ENCODE assay signal across 9 cellular contexts in the genomic region with DNA sequence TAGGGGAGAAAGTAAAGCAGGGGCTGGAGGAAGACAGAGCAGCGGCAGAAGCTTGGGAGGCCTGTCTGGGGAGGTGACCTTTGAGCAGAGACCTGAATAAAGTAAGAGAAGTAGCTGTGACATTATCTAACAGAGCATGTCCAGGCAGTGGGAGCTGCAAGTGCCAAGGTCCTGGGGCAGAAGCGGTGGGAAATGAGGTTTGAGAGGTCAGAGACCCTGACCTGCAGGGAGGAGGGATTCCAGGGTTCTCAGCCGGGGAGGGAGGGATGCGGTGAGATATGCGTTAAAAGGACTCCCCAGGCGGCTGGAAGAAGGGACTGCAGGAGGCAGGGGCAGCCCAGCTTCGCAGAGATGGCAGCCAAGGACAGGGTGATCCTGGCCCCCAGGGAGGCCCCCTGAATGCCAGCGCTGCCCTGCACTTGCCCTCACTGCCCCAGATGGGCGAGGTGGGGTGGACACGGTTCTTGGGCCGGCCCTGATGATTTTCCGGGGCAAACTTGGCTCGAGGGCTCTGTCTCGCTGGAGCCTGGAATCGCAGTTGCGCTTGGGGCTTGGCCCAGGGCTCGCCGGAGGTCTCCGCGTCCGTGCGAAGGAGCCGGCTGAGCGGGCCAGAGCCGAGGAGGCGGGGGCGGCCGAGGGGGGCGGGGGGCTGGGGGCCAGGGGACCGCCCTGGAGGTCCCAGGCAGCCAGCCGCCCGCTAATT. TPM values are rescaled to one million over a fixed set of nuclear protein-coding genes. Genes with fewer than 3 reads are reported as not detected.
DNase-seq lines count a peak whose midpoint lies in the region; ATAC-seq and TF ChIP-seq lines count a peak whose summit lies in the region.
"Had no signal": no experiment of that assay in that cellular context is flagged by ENCODE, and none has a peak within 500 bp of the region (broad histone marks: within the 10 kb centered on the region; RNA-seq: fewer than 3 reads in every experiment).

No MANE protein-coding gene starts in this region.

- TF ChIP-seq CTCF in AG10803 (conservative IDR thresholded peaks at IDR 0.05; ENCODE audit: low read length) (peak; percentile 49), HCT116 (IDR thresholded peaks at IDR 0.05 in 2 of 3, conservative IDR thresholded peaks at IDR 0.05 in 1 of 3; ENCODE audit: borderline replicate concordance in 1 of 3, insufficient read depth in 1 of 3, low read depth in 2 of 3, low read length in 2 of 3) (no peak)

- H3K27ac Mint-ChIP-seq in activated naive CD8-positive, alpha-beta T cell treated with anti-CD3 and anti-CD28 coated beads, Interleukin-2, amount 50 U/mL, for 24 hours: no peak overlapping the region

- peaks cover 4% of the 10 kb centered on the region for H3K4me1 Mint-ChIP-seq in activated naive CD8-positive, alpha-beta T cell treated with anti-CD3 and anti-CD28 coated beads, Interleukin-2, amount 50 U/mL, for 24 hours

- no peaks in the 10 kb centered on the region for H3K9me2 ChIP-seq in HCT116 (ENCODE audit: insufficient read depth)

- in situ Hi-C loops in G401 (cut with HindIII; ENCODE audit: low sequenced_read_pairs): no loop called here

- POLR2A ChIA-PET in HCT116 (lab: Charles Lee): no interaction called here

- H3K4me3 Mint-ChIP-seq in activated naive CD8-positive, alpha-beta T cell treated with anti-CD3 and anti-CD28 coated beads, Interleukin-2, amount 50 U/mL, for 24 hours: no peak overlapping the region

- H3K4me1 ChIP-seq in HCT116 (ENCODE audit: control insufficient read depth in 1 of 2, insufficient read depth in 2 of 2, low read length in 2 of 2): peaks cover 15 to 17% of the 10 kb centered on the region in 2 experiments

- no peak for TF ChIP-seq POLR2A in HCT116 (IDR thresholded peaks at IDR 0.05; ENCODE audit: borderline replicate concordance, extremely low read depth, insufficient read depth, insufficient read length)

- no peaks in the 10 kb centered on the region for H3K9me3 ChIP-seq in HCT116 (ENCODE audit: control insufficient read depth in 1 of 2, insufficient read depth in 1 of 2, low read depth in 1 of 2, low read length in 2 of 2)

- H3K9me3 Mint-ChIP-seq in activated naive CD8-positive, alpha-beta T cell treated with anti-CD3 and anti-CD28 coated beads, Interleukin-2, amount 50 U/mL, for 24 hours: no peaks in the 10 kb centered on the region

- peak overlapping the region; percentile 17; the same call in 1 of the 2 replicates for H3K27ac ChIP-seq in HCT116 (ENCODE audit: low read depth, low read length)

- no TSS peak for BruUV-seq in HCT116 (replicated peaks; lab: Mats Ljungman, UMichigan)

- no peaks in the 10 kb centered on the region for H3K36me3 Mint-ChIP-seq in activated naive CD8-positive, alpha-beta T cell treated with anti-CD3 and anti-CD28 coated beads, Interleukin-2, amount 50 U/mL, for 24 hours (ENCODE audit: low read depth)

- no peak for TF ChIP-seq RAD21 in HCT116 (IDR thresholded peaks at IDR 0.05; ENCODE audit: low read depth)

- H3K9ac ChIP-seq in HCT116 (ENCODE audit: low read length): no peak overlapping the region

- DNase-seq in AG10803 (ENCODE audit: low read depth) (peak; percentile 21), HCT116 (ENCODE audit: low read depth, low spot score) (no peak), islet precursor cell (peak; percentile 63), ureter (ENCODE audit: low spot score) (no peak), G401 (ENCODE audit: low spot score) (no peak), mucosa of gallbladder (ENCODE audit: low spot score) (no peak)
- DNase-seq in activated naive CD8-positive, alpha-beta T cell treated with anti-CD3 and anti-CD28 coated beads, Interleukin-2, amount 50 U/mL, for 24 hours: no peak

- H3K4me2 ChIP-seq in HCT116 (ENCODE audit: low read length): no peak overlapping the region

- ATAC-seq in HCT116: no peak
- ATAC-seq in activated naive CD8-positive, alpha-beta T cell treated with anti-CD3 and anti-CD28 coated beads, Interleukin-2, amount 50 U/mL, for 24 hours: peak; percentile 51
- ATAC-seq in GM21528 (IDR thresholded peaks at IDR 0.05; ENCODE audit: low FRiP score, unreplicated experiment): no peak

- peaks cover 4% of the 10 kb centered on the region; the same call in 1 of the 2 replicates for H3K27me3 ChIP-seq in HCT116 (ENCODE audit: insufficient read depth, low read length)

- peaks cover 58% of the 10 kb centered on the region for H3K27me3 Mint-ChIP-seq in activated naive CD8-positive, alpha-beta T cell treated with anti-CD3 and anti-CD28 coated beads, Interleukin-2, amount 50 U/mL, for 24 hours

- intact Hi-C loops in HCT116 (cut with micrococcal nuclease): no loop called here

- H3K36me3 ChIP-seq in HCT116 (ENCODE audit: control insufficient read depth in 1 of 2, insufficient read depth in 2 of 2, low read length in 2 of 2): no peaks in the 10 kb centered on the region

- no peaks in the 10 kb centered on the region for H3K79me2 ChIP-seq in HCT116 (ENCODE audit: insufficient read depth, low read length)

- no peak overlapping the region for H2AFZ ChIP-seq in HCT116 (ENCODE audit: low read depth, low read length, poor library complexity, severe bottlenecking)

- RAD21 ChIA-PET in HCT116 (lab: Charles Lee; ENCODE audit: low non-redundant PET in 1 of 2, low total read pairs in 2 of 2, uncharacterized antibody in 2 of 2, unreplicated experiment in 2 of 2): no interaction called here

- CTCF ChIA-PET in HCT116 (lab: Charles Lee): interaction anchor here (1.4 kb wide), 1 partner anchor 9 kb away, joined by 4 read pairs; no protein-coding TSS in a partner anchor

- no peaks in the 10 kb centered on the region for H4K20me1 ChIP-seq in HCT116 (ENCODE audit: insufficient read depth)

- H3K4me3 ChIP-seq in AG10803 (ENCODE audit: low read length): no peak overlapping the region
- H3K4me3 ChIP-seq in HCT116 (replicated peaks in 1 of 2; ENCODE audit: low read depth in 1 of 2, low read length in 2 of 2): no peak overlapping the region

TF ChIP-seq in HCT116, 20 proteins besides CTCF, POLR2A, EP300 and RAD21 (continues in another document):
- no peak for TF ChIP-seq ZNF274 (IDR thresholded peaks at IDR 0.05; ENCODE audit: low read depth, low read length)
- TF ChIP-seq, protein P1, sequence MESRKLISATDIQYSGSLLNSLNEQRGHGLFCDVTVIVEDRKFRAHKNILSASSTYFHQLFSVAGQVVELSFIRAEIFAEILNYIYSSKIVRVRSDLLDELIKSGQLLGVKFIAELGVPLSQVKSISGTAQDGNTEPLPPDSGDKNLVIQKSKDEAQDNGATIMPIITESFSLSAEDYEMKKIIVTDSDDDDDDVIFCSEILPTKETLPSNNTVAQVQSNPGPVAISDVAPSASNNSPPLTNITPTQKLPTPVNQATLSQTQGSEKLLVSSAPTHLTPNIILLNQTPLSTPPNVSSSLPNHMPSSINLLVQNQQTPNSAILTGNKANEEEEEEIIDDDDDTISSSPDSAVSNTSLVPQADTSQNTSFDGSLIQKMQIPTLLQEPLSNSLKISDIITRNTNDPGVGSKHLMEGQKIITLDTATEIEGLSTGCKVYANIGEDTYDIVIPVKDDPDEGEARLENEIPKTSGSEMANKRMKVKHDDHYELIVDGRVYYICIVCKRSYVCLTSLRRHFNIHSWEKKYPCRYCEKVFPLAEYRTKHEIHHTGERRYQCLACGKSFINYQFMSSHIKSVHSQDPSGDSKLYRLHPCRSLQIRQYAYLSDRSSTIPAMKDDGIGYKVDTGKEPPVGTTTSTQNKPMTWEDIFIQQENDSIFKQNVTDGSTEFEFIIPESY (IDR thresholded peaks at IDR 0.05; ENCODE audit: extremely low read depth, insufficient replicate concordance, low read length): no peak
- no peak for TF ChIP-seq JUND (IDR thresholded peaks at IDR 0.05)
- TF ChIP-seq, protein P2, sequence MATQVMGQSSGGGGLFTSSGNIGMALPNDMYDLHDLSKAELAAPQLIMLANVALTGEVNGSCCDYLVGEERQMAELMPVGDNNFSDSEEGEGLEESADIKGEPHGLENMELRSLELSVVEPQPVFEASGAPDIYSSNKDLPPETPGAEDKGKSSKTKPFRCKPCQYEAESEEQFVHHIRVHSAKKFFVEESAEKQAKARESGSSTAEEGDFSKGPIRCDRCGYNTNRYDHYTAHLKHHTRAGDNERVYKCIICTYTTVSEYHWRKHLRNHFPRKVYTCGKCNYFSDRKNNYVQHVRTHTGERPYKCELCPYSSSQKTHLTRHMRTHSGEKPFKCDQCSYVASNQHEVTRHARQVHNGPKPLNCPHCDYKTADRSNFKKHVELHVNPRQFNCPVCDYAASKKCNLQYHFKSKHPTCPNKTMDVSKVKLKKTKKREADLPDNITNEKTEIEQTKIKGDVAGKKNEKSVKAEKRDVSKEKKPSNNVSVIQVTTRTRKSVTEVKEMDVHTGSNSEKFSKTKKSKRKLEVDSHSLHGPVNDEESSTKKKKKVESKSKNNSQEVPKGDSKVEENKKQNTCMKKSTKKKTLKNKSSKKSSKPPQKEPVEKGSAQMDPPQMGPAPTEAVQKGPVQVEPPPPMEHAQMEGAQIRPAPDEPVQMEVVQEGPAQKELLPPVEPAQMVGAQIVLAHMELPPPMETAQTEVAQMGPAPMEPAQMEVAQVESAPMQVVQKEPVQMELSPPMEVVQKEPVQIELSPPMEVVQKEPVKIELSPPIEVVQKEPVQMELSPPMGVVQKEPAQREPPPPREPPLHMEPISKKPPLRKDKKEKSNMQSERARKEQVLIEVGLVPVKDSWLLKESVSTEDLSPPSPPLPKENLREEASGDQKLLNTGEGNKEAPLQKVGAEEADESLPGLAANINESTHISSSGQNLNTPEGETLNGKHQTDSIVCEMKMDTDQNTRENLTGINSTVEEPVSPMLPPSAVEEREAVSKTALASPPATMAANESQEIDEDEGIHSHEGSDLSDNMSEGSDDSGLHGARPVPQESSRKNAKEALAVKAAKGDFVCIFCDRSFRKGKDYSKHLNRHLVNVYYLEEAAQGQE (IDR thresholded peaks at IDR 0.05; ENCODE audit: low read depth): no peak
- TF ChIP-seq YY1 (IDR thresholded peaks at IDR 0.05; ENCODE audit: extremely low read depth, insufficient replicate concordance, low read depth, low read length): no peak
- no peak for TF ChIP-seq SIN3A (IDR thresholded peaks at IDR 0.05; ENCODE audit: low read depth)
- no peak for TF ChIP-seq SP1 (IDR thresholded peaks at IDR 0.05; ENCODE audit: low read depth)

RNA-seq across cellular contexts. Expression of gene CRLF1, which starts 3.2 kb away (rescaled TPM):
- 43.0 TPM for total RNA-seq in HCT116 (2021; ENCODE audit: unreplicated experiment)
- polyA plus RNA-seq in HCT116 (2012): 60.6 and 80.0 TPM in 2 replicates
- total RNA-seq in ureter: 7.8 TPM
- total RNA-seq in G401 (2014; rRNA removed; shearing (Covaris generic)): 148 and 169 TPM in 2 replicates
- total RNA-seq in mucosa of gallbladder: 5.8 TPM

RNA-seq across cellular contexts. Expression of gene TMEM59L, which starts 9.3 kb away (rescaled TPM):
- total RNA-seq in HCT116 (2021; ENCODE audit: unreplicated experiment) (14.3 TPM), ureter (1.3 TPM), mucosa of gallbladder (10.9 TPM)
- polyA plus RNA-seq in HCT116 (2012): 21.3 and 22.7 TPM in 2 replicates
- 2.5 and 4.1 TPM in 2 replicates for total RNA-seq in G401 (2014; rRNA removed; shearing (Covaris generic))
- polyA plus RNA-seq: keratinocyte had no signal

RNA-seq across cellular contexts. Expression of gene REX1BD, which starts 14.8 kb away (rescaled TPM):
- total RNA-seq in HCT116 (2021; ENCODE audit: unreplicated experiment): 97.1 TPM
- polyA plus RNA-seq in HCT116 (2012): 107 and 110 TPM in 2 replicates
- total RNA-seq in ureter: 62.1 TPM
- total RNA-seq in G401 (2014; rRNA removed; shearing (Covaris generic)): 50.0 and 100 TPM in 2 replicates
- 93.0 TPM for total RNA-seq in mucosa of gallbladder

RNA-seq across cellular contexts. Expression of gene UBA52, which starts 31.7 kb away (rescaled TPM):
- total RNA-seq in HCT116 (2021; ENCODE audit: unreplicated experiment) (1,743 TPM), ureter (1,235 TPM), mucosa of gallbladder (878 TPM)
- 3,327 and 3,735 TPM in 2 replicates for polyA plus RNA-seq in HCT116 (2012)
- 833 and 855 TPM in 2 replicates for total RNA-seq in G401 (2014; rRNA removed; shearing (Covaris generic))

RNA-seq across cellular contexts. Expression of gene KLHL26, which starts 33.4 kb away (rescaled TPM):
- 17.1 TPM for total RNA-seq in HCT116 (2021; ENCODE audit: unreplicated experiment)
- polyA plus RNA-seq in HCT116 (2012): 7.1 and 14.4 TPM in 2 replicates
- 14.9 TPM for total RNA-seq in ureter
- 5.0 and 8.3 TPM in 2 replicates for total RNA-seq in G401 (2014; rRNA removed; shearing (Covaris generic))
- 16.7 TPM for total RNA-seq in mucosa of gallbladder

Comparison
In these comparisons a context has a peak if more than half of its experiments do, and no peak if none do; other contexts are left out.
1. DNase-seq: peak in AG10803 (single experiment) and islet precursor cell (single experiment); none in HCT116 (single experiment), activated naive CD8-positive, alpha-beta T cell treated with anti-CD3 and anti-CD28 coated beads, Interleukin-2, amount 50 U/mL, for 24 hours (single experiment), ureter (single experiment), G401 (single experiment) and mucosa of gallbladder (single experiment).